In the genomic region with DNA sequence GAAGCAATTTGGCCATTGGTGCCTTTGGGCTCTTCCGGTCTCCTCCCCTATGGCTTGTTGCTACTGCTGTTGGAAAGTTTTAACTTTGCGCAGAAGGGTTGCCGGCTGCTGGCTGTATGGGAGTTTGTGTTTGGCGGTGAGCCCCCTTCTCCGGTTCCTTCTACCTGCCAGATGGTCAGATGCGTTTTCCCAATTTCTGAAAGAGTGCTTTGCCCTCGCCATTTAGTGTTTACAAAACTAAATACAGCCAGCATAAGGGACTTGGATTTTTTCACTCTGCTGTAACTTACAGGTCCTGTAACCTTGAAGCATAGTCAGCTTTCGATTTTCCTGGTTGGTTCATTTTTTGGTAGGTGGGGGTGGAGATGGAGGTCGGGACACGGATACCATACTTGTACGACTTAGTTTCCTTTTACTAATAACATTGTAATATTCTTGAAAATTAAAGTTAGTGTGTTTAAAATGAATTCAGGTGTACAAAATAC, we compare ENCODE assay signal across 8 cellular contexts. TPM values are rescaled to one million over a fixed set of nuclear protein-coding genes. Genes with fewer than 3 reads are reported as not detected.
DNase-seq lines count a peak whose midpoint lies in the region; ATAC-seq and TF ChIP-seq lines count a peak whose summit lies in the region.

No MANE protein-coding gene starts in this region.

- H3K4me1 Mint-ChIP-seq in activated naive CD8-positive, alpha-beta T cell treated with anti-CD3 and anti-CD28 coated beads for 36 hours, result peaks cover 42% of the 10 kb centered on the region

- H3K27me3 Mint-ChIP-seq in activated naive CD8-positive, alpha-beta T cell treated with anti-CD3 and anti-CD28 coated beads for 36 hours, result no peaks in the 10 kb centered on the region

- H3K27ac ChIP-seq in HUES6 (ENCODE audit: low read depth, low read length) (peak overlapping the region; percentile 79; the same call in 1 of the 2 replicates), right cardiac atrium (ENCODE audit: low read length) (peak overlapping the region; percentile 99), gastrocnemius medialis (peak overlapping the region; percentile 93 to 100 (median 98))

- ATAC-seq in GM21576 (IDR thresholded peaks at IDR 0.05; ENCODE audit: unreplicated experiment) (peak; percentile 32), right cardiac atrium (peak; percentile 75 to 86), gastrocnemius medialis (peak; percentile 83 to 89)

- TF ChIP-seq CTCF in GM12865 (IDR thresholded peaks at IDR 0.05; ENCODE audit: insufficient read depth, low read depth, low read length, missing control alignments), result no peak
- no peak for TF ChIP-seq CTCF in gastrocnemius medialis (IDR thresholded peaks at IDR 0.05 in 4 of 5, conservative IDR thresholded peaks at IDR 0.05 in 1 of 5)

- H3K27ac Mint-ChIP-seq in activated naive CD8-positive, alpha-beta T cell treated with anti-CD3 and anti-CD28 coated beads for 36 hours, result peak overlapping the region; percentile 100

- peaks cover 1% of the 10 kb centered on the region for H3K9me3 Mint-ChIP-seq in activated naive CD8-positive, alpha-beta T cell treated with anti-CD3 and anti-CD28 coated beads for 36 hours

- in situ Hi-C loops in gastrocnemius medialis (cut with MboI; ENCODE audit: low sequenced_read_pairs in 4 of 4), result loop anchor here in 1 of 4 donors (10.0 kb wide), 1 partner anchor 51 kb away; the partner anchor contains the start of gene HSPE1

- H3K4me3 ChIP-seq in GM12865 (ENCODE audit: low read depth, low read length) (peak overlapping the region; percentile 73), HUES6 (ENCODE audit: low read depth, low read length) (peak overlapping the region; percentile 74), right cardiac atrium (ENCODE audit: low read length) (peak overlapping the region; percentile 90), gastrocnemius medialis (peak overlapping the region; percentile 78 to 94 (median 84))

- H3K27me3 ChIP-seq in HUES6 (ENCODE audit: control insufficient read depth, insufficient read depth, low read length), result no peaks in the 10 kb centered on the region
- H3K27me3 ChIP-seq in right cardiac atrium (ENCODE audit: control insufficient read depth, insufficient read depth), result no peaks in the 10 kb centered on the region
- no peaks in the 10 kb centered on the region for H3K27me3 ChIP-seq in gastrocnemius medialis

- H3K4me1 ChIP-seq in HUES6 (ENCODE audit: control insufficient read depth, insufficient read depth, low read length) (peaks cover 12% of the 10 kb centered on the region), right cardiac atrium (ENCODE audit: control insufficient read depth, insufficient read depth, low read length) (no peaks in the 10 kb centered on the region), gastrocnemius medialis (peaks cover 16 to 19% of the 10 kb centered on the region in 2 donors)

- no peak for TF ChIP-seq POLR2A in gastrocnemius medialis (IDR thresholded peaks at IDR 0.05)

- H3K9me3 ChIP-seq in HUES6 (ENCODE audit: control insufficient read depth, insufficient read depth, low read depth, low read length) (no peaks in the 10 kb centered on the region), right cardiac atrium (ENCODE audit: control insufficient read depth, low read length) (no peaks in the 10 kb centered on the region), gastrocnemius medialis (no peaks in the 10 kb centered on the region)

- intact Hi-C loops in right cardiac atrium (cut with DNase I), result no loop called here
- intact Hi-C loops in gastrocnemius medialis (cut with DNase I; ENCODE audit: low total_unique reads), result loop anchor here (1.0 to 5.0 kb wide), 4 partner anchors 19 to 253 kb away; partner anchors contain the start of genes HSPE1, MARS2, MOB4 and SF3B1

- DNase-seq in GM12865 (ENCODE audit: low read depth) (no peak), right cardiac atrium (no peak), gastrocnemius medialis (peak; percentile 75 to 80)
- peak; percentile 15 for DNase-seq in activated naive CD8-positive, alpha-beta T cell treated with anti-CD3 and anti-CD28 coated beads for 36 hours
- no peak for DNase-seq in central memory CD4-positive, alpha-beta T cell
- DNase-seq in stimulated activated CD4-positive, alpha-beta T cell treated with anti-CD3 and anti-CD28 coated beads, Interleukin-2, amount 100 ng/mL, for 48 hours, result no peak

- WGBS in right cardiac atrium, result under 1% methylated on average over 11 of the region's 11 CpGs

- peak overlapping the region; percentile 96 for H3K4me3 Mint-ChIP-seq in activated naive CD8-positive, alpha-beta T cell treated with anti-CD3 and anti-CD28 coated beads for 36 hours

- peaks cover 13% of the 10 kb centered on the region for H3K36me3 Mint-ChIP-seq in activated naive CD8-positive, alpha-beta T cell treated with anti-CD3 and anti-CD28 coated beads for 36 hours

- no peaks in the 10 kb centered on the region for H3K36me3 ChIP-seq in HUES6 (ENCODE audit: control insufficient read depth, insufficient read depth, low read length)
- H3K36me3 ChIP-seq in gastrocnemius medialis, result no peaks in the 10 kb centered on the region

- peak overlapping the region; percentile 91 for H3K9ac ChIP-seq in HUES6 (ENCODE audit: low read length)

RNA-seq across cellular contexts. Expression of gene COQ10B, which starts 0.6 kb away (rescaled TPM):
- 10 to 100 TPM; 18.9 to 19.5 TPM for total RNA-seq in activated naive CD8-positive, alpha-beta T cell treated with anti-CD3 and anti-CD28 coated beads for 36 hours
- total RNA-seq in right cardiac atrium (10 to 100 TPM; 24.8 to 37.0 (median 29.6) TPM), gastrocnemius medialis (10 to 100 TPM in 2 of 4 donors, 1 to 10 TPM in 2; 7.4 to 21.5 (median 13.7) TPM)
- 29.3 TPM for polyA plus RNA-seq in right cardiac atrium

RNA-seq across cellular contexts. Expression of gene SF3B1, which starts 19.1 kb away (rescaled TPM):
- 100 to 1,000 TPM; 230 to 241 TPM for total RNA-seq in activated naive CD8-positive, alpha-beta T cell treated with anti-CD3 and anti-CD28 coated beads for 36 hours
- total RNA-seq in right cardiac atrium (100 to 1,000 TPM; 148 to 182 (median 165) TPM), gastrocnemius medialis (100 to 1,000 TPM; 137 to 297 (median 158) TPM)
- polyA plus RNA-seq in right cardiac atrium, result 166 TPM

RNA-seq across cellular contexts. Expression of gene HSPD1, which starts 45.7 kb away (rescaled TPM):
- 1,000 to 10,000 TPM; 1,356 to 1,376 TPM for total RNA-seq in activated naive CD8-positive, alpha-beta T cell treated with anti-CD3 and anti-CD28 coated beads for 36 hours
- total RNA-seq in right cardiac atrium (100 to 1,000 TPM; 111 to 182 (median 159) TPM), gastrocnemius medialis (100 to 1,000 TPM in 1 of 4 donors, 10 to 100 TPM in 3; 82.0 to 104 (median 88.2) TPM)
- polyA plus RNA-seq in right cardiac atrium, result 174 TPM

RNA-seq across cellular contexts. Expression of gene HSPE1, which starts 46.2 kb away (rescaled TPM):
- total RNA-seq in activated naive CD8-positive, alpha-beta T cell treated with anti-CD3 and anti-CD28 coated beads for 36 hours, result 100 to 1,000 TPM; 485 to 487 TPM
- total RNA-seq in right cardiac atrium (100 to 1,000 TPM in 3 of 4 donors, 10 to 100 TPM in 1; 96.3 to 156 (median 128) TPM), gastrocnemius medialis (100 to 1,000 TPM in 1 of 4 donors, 10 to 100 TPM in 3; 43.2 to 122 (median 88.0) TPM)
- polyA plus RNA-seq in right cardiac atrium, result 253 TPM

Comparison
In these comparisons a context has a peak if more than half of its experiments do, and no peak if none do; other contexts are left out.
1. DNase-seq: peak in activated naive CD8-positive, alpha-beta T cell treated with anti-CD3 and anti-CD28 coated beads for 36 hours (single experiment) and gastrocnemius medialis (2 of 2); none in GM12865 (single experiment), right cardiac atrium (0 of 3), central memory CD4-positive, alpha-beta T cell (single experiment) and stimulated activated CD4-positive, alpha-beta T cell treated with anti-CD3 and anti-CD28 coated beads, Interleukin-2, amount 100 ng/mL, for 48 hours (0 of 2).
2. ATAC-seq: peak in every context shown above with its lines; median percentile 86 in gastrocnemius medialis; 80 in right cardiac atrium; 32 in GM21576.
3. RNA of gene HSPD1, which starts 45.7 kb away (total RNA-seq): 1,356 to 1,376 TPM in activated naive CD8-positive, alpha-beta T cell treated with anti-CD3 and anti-CD28 coated beads for 36 hours; 111 to 182 TPM in right cardiac atrium and 82.0 to 104 TPM in gastrocnemius medialis; every median in the first group is over 4 times any median in the second.
4. Peak in every context shown above with its lines, with median percentiles within 50 percentile points of each other: H3K4me3 ChIP-seq and H3K27ac ChIP-seq.